ENCODE assay signal across 8 cellular contexts in the genomic region with DNA sequence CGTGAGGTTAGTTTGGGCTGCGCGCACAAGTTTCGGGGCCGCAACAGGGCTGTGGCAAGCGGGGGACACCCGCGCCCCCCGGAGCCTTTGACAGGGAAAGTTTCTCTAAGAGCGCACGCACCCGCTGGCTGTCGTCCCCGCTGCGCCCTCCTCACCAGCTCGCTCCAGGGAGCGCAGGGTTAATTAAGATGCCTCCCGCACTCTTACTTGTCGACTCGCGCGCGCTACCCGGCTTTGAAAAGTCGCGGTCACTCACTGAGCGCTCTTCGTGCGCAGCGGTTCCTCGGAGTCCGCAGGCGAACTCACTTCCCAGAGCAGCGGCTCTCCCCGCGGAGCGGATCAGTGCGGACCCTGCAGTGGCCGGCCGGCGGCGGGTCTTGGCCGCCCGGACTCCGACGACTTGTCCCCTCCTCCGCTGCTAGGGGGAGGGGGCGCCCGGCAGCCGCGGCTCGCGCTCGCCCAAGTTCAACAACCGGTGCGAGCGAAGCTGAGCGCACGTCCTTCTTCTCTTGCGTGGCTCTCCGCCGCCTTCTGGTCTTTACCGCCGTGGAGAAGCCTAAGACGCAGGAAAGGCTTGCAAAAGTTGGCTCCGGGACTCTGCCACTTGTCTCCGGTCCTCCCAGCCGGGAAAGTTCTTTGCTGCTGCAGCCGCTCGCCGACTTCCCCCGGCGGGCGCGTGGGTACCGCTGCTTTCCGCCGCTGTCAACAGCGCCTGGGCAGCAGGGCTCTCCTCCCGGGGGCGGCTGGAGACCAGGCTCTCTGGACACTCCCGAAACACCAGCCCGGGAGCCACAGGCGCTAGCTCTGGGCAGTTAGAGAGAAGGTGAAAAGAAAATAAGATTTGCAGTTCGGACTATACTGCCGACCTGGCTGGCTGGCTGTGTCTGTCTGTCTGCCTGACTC. TPM values are rescaled to one million over a fixed set of nuclear protein-coding genes. Genes with fewer than 3 reads are reported as not detected.
DNase-seq lines count a peak whose midpoint lies in the region; ATAC-seq, FAIRE-seq and TF ChIP-seq lines count a peak whose summit lies in the region.

No MANE protein-coding gene starts in this region.

- peak overlapping the region; percentile 91 for H3K27ac Mint-ChIP-seq in activated CD4-positive, alpha-beta T cell treated with anti-CD3 and anti-CD28 coated beads for 36 hours
- H3K27ac Mint-ChIP-seq in endodermal cell, result peak overlapping the region; percentile 99

- peak overlapping the region; percentile 79 for H3K4me3 Mint-ChIP-seq in activated CD4-positive, alpha-beta T cell treated with anti-CD3 and anti-CD28 coated beads for 36 hours
- peak overlapping the region; percentile 85 for H3K4me3 Mint-ChIP-seq in endodermal cell

- peaks cover 54% of the 10 kb centered on the region for H3F3A ChIP-seq in MM.1S (ENCODE audit: insufficient read depth, low read length)

- H4K20me1 ChIP-seq in DND-41 (ENCODE audit: insufficient read depth, low read length), result peaks cover 12% of the 10 kb centered on the region
- no peaks in the 10 kb centered on the region for H4K20me1 ChIP-seq in MM.1S (ENCODE audit: insufficient read depth, low read length)

- H2AFZ ChIP-seq in DND-41 (ENCODE audit: low read depth, low read length), result peak overlapping the region; percentile 66
- H2AFZ ChIP-seq in MM.1S (ENCODE audit: low read length), result peak overlapping the region; percentile 9; the same call in 1 of the 2 replicates

- peaks cover 17% of the 10 kb centered on the region for H3K4me1 Mint-ChIP-seq in activated CD4-positive, alpha-beta T cell treated with anti-CD3 and anti-CD28 coated beads for 36 hours
- H3K4me1 Mint-ChIP-seq in endodermal cell, result peaks cover 36% of the 10 kb centered on the region

- peaks cover 2% of the 10 kb centered on the region for H3K27me3 Mint-ChIP-seq in activated CD4-positive, alpha-beta T cell treated with anti-CD3 and anti-CD28 coated beads for 36 hours
- peaks cover 23% of the 10 kb centered on the region for H3K27me3 Mint-ChIP-seq in endodermal cell (ENCODE audit: insufficient read depth)

- intact Hi-C loops in activated CD4-positive, alpha-beta T cell treated with anti-CD3 and anti-CD28 coated beads for 36 hours (cut with DNase I, micrococcal nuclease), result loop anchor here (5.0 to 10.0 kb wide), 4 partner anchors 291 to 1029 kb away; a partner anchor contains a TSS

- peaks cover 5% of the 10 kb centered on the region; the same call in 1 of the 2 replicates for H3K36me3 ChIP-seq in DND-41 (ENCODE audit: insufficient read depth, low read length)
- H3K36me3 ChIP-seq in MM.1S (replicated peaks; ENCODE audit: insufficient read depth, low read length), result no peaks in the 10 kb centered on the region
- H3K36me3 ChIP-seq in endodermal cell (ENCODE audit: control insufficient read depth, insufficient read depth, low read length), result no peaks in the 10 kb centered on the region

- peaks cover 17% of the 10 kb centered on the region for H3K79me2 ChIP-seq in DND-41 (ENCODE audit: insufficient read depth, low read length)
- H3K79me2 ChIP-seq in MM.1S (ENCODE audit: low read length), result peaks cover 19% of the 10 kb centered on the region

- no peak for TF ChIP-seq POLR2A in GM12891 (IDR thresholded peaks at IDR 0.05; ENCODE audit: low read depth, low read length)

- peaks cover 3% of the 10 kb centered on the region for H3K9me3 Mint-ChIP-seq in activated CD4-positive, alpha-beta T cell treated with anti-CD3 and anti-CD28 coated beads for 36 hours (ENCODE audit: low read depth)
- H3K9me3 Mint-ChIP-seq in endodermal cell, result peaks cover 2% of the 10 kb centered on the region

- H3K9me3 ChIP-seq in DND-41 (ENCODE audit: insufficient read depth, low read length, severe bottlenecking) (no peaks in the 10 kb centered on the region), MM.1S (replicated peaks; ENCODE audit: insufficient read depth, low read length) (no peaks in the 10 kb centered on the region), endodermal cell (ENCODE audit: control insufficient read depth, low read length) (peaks cover 4% of the 10 kb centered on the region), mononuclear cell (ENCODE audit: low read depth, low read length) (peaks cover 2% of the 10 kb centered on the region)

- DNase-seq in DND-41, result peak; percentile 58
- DNase-seq in MM.1S, result peak; percentile 70
- peak; percentile 70 for DNase-seq in activated CD4-positive, alpha-beta T cell treated with anti-CD3 and anti-CD28 coated beads for 36 hours
- peak; percentile 78 for DNase-seq in endodermal cell
- DNase-seq in stimulated activated CD8-positive, alpha-beta memory T cell treated with anti-CD3 and anti-CD28 coated beads, Interleukin-7, amount 100 ng/mL, for 1 hour (ENCODE audit: low read depth in 2 of 2), result peak; percentile 13 to 21
- DNase-seq in GM12891 (ENCODE audit: insufficient read length, low spot score), result no peak

- peak overlapping the region; percentile 50 to 89 for H3K4me3 ChIP-seq in DND-41 (ENCODE audit: low read depth in 1 of 2, low read length in 2 of 2)
- peak overlapping the region; percentile 82 for H3K4me3 ChIP-seq in MM.1S (ENCODE audit: low read length)
- peak overlapping the region; percentile 90 for H3K4me3 ChIP-seq in endodermal cell (ENCODE audit: low read length)
- peak overlapping the region; percentile 82 for H3K4me3 ChIP-seq in mononuclear cell (ENCODE audit: low read length)

- peaks cover 41% of the 10 kb centered on the region for H3K4me1 ChIP-seq in DND-41 (ENCODE audit: insufficient read depth, low read length)
- peaks cover 35% of the 10 kb centered on the region for H3K4me1 ChIP-seq in MM.1S (ENCODE audit: low read length)
- H3K4me1 ChIP-seq in endodermal cell (ENCODE audit: control insufficient read depth, insufficient read depth, low read length), result peaks cover 4% of the 10 kb centered on the region
- H3K4me1 ChIP-seq in mononuclear cell (ENCODE audit: insufficient read depth, low read length), result peaks cover 36% of the 10 kb centered on the region

- peak overlapping the region; percentile 87 for H3K4me2 ChIP-seq in DND-41 (ENCODE audit: insufficient read depth, low read length)
- peak overlapping the region; percentile 92 for H3K4me2 ChIP-seq in MM.1S (ENCODE audit: low read depth, low read length)

- TF ChIP-seq CTCF in DND-41 (IDR thresholded peaks at IDR 0.05; ENCODE audit: borderline replicate concordance, extremely low read depth, low read length, poor library complexity, severe bottlenecking), result no peak
- no peak for TF ChIP-seq CTCF in MM.1S (IDR thresholded peaks at IDR 0.05; ENCODE audit: low read length)
- TF ChIP-seq CTCF in endodermal cell (conservative IDR thresholded peaks at IDR 0.05), result no peak

- H3K9me2 ChIP-seq in MM.1S (replicated peaks; ENCODE audit: insufficient read depth, low read length), result no peaks in the 10 kb centered on the region

- H3K27ac ChIP-seq in DND-41 (ENCODE audit: low read length), result peak overlapping the region; percentile 86
- peak overlapping the region; percentile 95 for H3K27ac ChIP-seq in MM.1S (ENCODE audit: low read length)
- peak overlapping the region; percentile 98 for H3K27ac ChIP-seq in endodermal cell (ENCODE audit: low read depth, low read length)

- peaks cover 6% of the 10 kb centered on the region for H3K27me3 ChIP-seq in DND-41 (ENCODE audit: insufficient read depth, low read length, poor library complexity)
- peaks cover 18% of the 10 kb centered on the region for H3K27me3 ChIP-seq in MM.1S (replicated peaks; ENCODE audit: insufficient read depth, low read length)
- H3K27me3 ChIP-seq in endodermal cell (ENCODE audit: control insufficient read depth, insufficient read depth, low read length, poor library complexity, severe bottlenecking), result no peaks in the 10 kb centered on the region
- H3K27me3 ChIP-seq in mononuclear cell (ENCODE audit: insufficient read depth, low read length), result peaks cover 27% of the 10 kb centered on the region

- FAIRE-seq in GM12891 (lab: Jason Lieb, UNC), result no peak

- peak overlapping the region; percentile 91 for H3K9ac ChIP-seq in DND-41 (ENCODE audit: low read depth, low read length)
- peak overlapping the region; percentile 93 for H3K9ac ChIP-seq in MM.1S (ENCODE audit: low read length)
- peak overlapping the region; percentile 98 for H3K9ac ChIP-seq in endodermal cell (ENCODE audit: extremely low read depth, low read length, poor library complexity, severe bottlenecking)

- 0% methylated on average over 35 to 86 of the region's 86 CpGs for WGBS in endodermal cell (ENCODE audit: insufficient coverage in 1 of 2, insufficient read length in 1 of 2), 2 experiments

- ATAC-seq in DND-41 (ENCODE audit: insufficient read depth, low read depth) (peak; percentile 6), GM21576 (IDR thresholded peaks at IDR 0.05; ENCODE audit: unreplicated experiment) (peak; percentile 13)
- peak; percentile 7 for ATAC-seq in activated CD4-positive, alpha-beta T cell treated with anti-CD3 and anti-CD28 coated beads for 36 hours

- POLR2A ChIA-PET in activated CD4-positive, alpha-beta T cell treated with anti-CD3 and anti-CD28 coated beads for 36 hours (lab: Charles Lee), result interaction anchor here (0.9 to 2.0 kb wide), 8 partner anchors 19 to 410 kb away, joined by 3 to 15 read pairs (median 5); no protein-coding TSS in a partner anchor

- H3K36me3 Mint-ChIP-seq in activated CD4-positive, alpha-beta T cell treated with anti-CD3 and anti-CD28 coated beads for 36 hours (ENCODE audit: low read depth), result peaks cover 22% of the 10 kb centered on the region
- no peaks in the 10 kb centered on the region for H3K36me3 Mint-ChIP-seq in endodermal cell (ENCODE audit: low read depth)

- CTCF ChIA-PET in activated CD4-positive, alpha-beta T cell treated with anti-CD3 and anti-CD28 coated beads for 36 hours (lab: Charles Lee), result interaction anchor here (0.6 kb wide), 2 partner anchors 155 to 908 kb away, joined by 3 read pairs; no protein-coding TSS in a partner anchor

TF ChIP-seq in GM12891, 5 proteins besides CTCF, POLR2A, EP300 and RAD21:
- TF ChIP-seq POLR2AphosphoS5 (IDR thresholded peaks at IDR 0.05; ENCODE audit: low read depth, low read length) (no peak), TAF1 (IDR thresholded peaks at IDR 0.05; ENCODE audit: low read depth, low read length) (no peak), SPI1 (IDR thresholded peaks at IDR 0.05; ENCODE audit: low read depth, low read length) (no peak), PAX5 (IDR thresholded peaks at IDR 0.05; ENCODE audit: insufficient read depth, low read length, severe bottlenecking) (no peak), POU2F2 (IDR thresholded peaks at IDR 0.05; ENCODE audit: low read depth, low read length) (no peak)

RNA-seq across cellular contexts. Expression of a gene that starts 0.5 kb away (rescaled TPM):
- 10 to 100 TPM; 24.2 to 25.5 TPM for total RNA-seq in activated CD4-positive, alpha-beta T cell treated with anti-CD3 and anti-CD28 coated beads for 36 hours
- total RNA-seq in endodermal cell, result 10 to 100 TPM; 15.1 to 16.3 TPM
- 29.1 TPM for polyA plus RNA-seq in endodermal cell (2013, experiment 1 of 2)
- polyA plus RNA-seq in endodermal cell (2013, experiment 2 of 2), result 30.4 TPM
- 1,080 TPM for total RNA-seq in mononuclear cell
- polyA plus RNA-seq in GM12891 (2012; ENCODE audit: low read depth, missing spikeins), result 12.5 TPM

Comparison
In these comparisons a context has a peak if more than half of its experiments do, and no peak if none do; other contexts are left out.
1. RNA of a gene that starts 0.5 kb away (total RNA-seq): 1,080 TPM in mononuclear cell (single experiment); 24.2 to 25.5 TPM in activated CD4-positive, alpha-beta T cell treated with anti-CD3 and anti-CD28 coated beads for 36 hours and 15.1 to 16.3 TPM in endodermal cell; every median in the first group is over 10 times any median in the second.
2. Peak in every context shown above with its lines, with median percentiles within 50 percentile points of each other: ATAC-seq, H3K27ac ChIP-seq, H3K4me3 ChIP-seq and H3K9ac ChIP-seq.